ENCODE assay signal across 11 cellular contexts in genomic region chr5:82473262-82473661, GRCh38.
"Had no signal": no experiment of that assay in that cellular context is flagged by ENCODE, and none has a peak within 500 bp of the region (broad histone marks: within the 10 kb centered on the region; RNA-seq: fewer than 3 reads in every experiment).

No MANE protein-coding gene starts in this region.

- ATAC-seq: GM23338, HCT116 had no signal

- H3K9ac ChIP-seq: GM23248 had no signal

- H3K27ac Mint-ChIP-seq: GM23338, H9, HFFc6 had no signal

- H3K9me3 Mint-ChIP-seq: GM23338, H9, HFFc6 had no signal

- H3K4me1 ChIP-seq: HAP-1 had no signal

- H3K27ac ChIP-seq: GM23248 had no signal

- H3K36me3 ChIP-seq: HAP-1 had no signal

- H3K4me3 Mint-ChIP-seq: GM23338, H9, HFFc6 had no signal

- DNase-seq: GM23248, GOT3, H7, H9, HCEC 1CT, HFFc6 had no signal

- H3K9me3 ChIP-seq: HAP-1 had no signal

- H3K4me3 ChIP-seq: GM23248, GM23338, HAP-1 had no signal

- H3K4me1 Mint-ChIP-seq: GM23338, H9 had no signal

- FAIRE-seq: H1, H54 had no signal
